Comparison of ENCODE assay signal across 11 cellular contexts in genomic region chr2:121595012-121595891, GRCh38. TPM values are rescaled to one million over a fixed set of nuclear protein-coding genes. Genes with fewer than 3 reads are reported as not detected.
DNase-seq lines count a peak whose midpoint lies in the region; ATAC-seq and TF ChIP-seq lines count a peak whose summit lies in the region.
"Had no signal": no experiment of that assay in that cellular context is flagged by ENCODE, and none has a peak within 500 bp of the region (broad histone marks: within the 10 kb centered on the region; RNA-seq: fewer than 3 reads in every experiment).

No MANE protein-coding gene starts in this region.

- 40% methylated on average over 6 of the region's 6 CpGs for WGBS in right lobe of liver (ENCODE audit: insufficient coverage, low coverage, low lambda C conversion rate, missing lambda C conversion rate)

- no peak for DNase-seq in CD14-positive monocyte (ENCODE audit: low spot score)
- DNase-seq in right lobe of liver, result no peak
- no peak for DNase-seq in epidermal melanocyte (ENCODE audit: insufficient read length, low spot score)
- DNase-seq in A172 (ENCODE audit: low spot score), result no peak
- DNase-seq in NCI-H2227 (lab: John Stamatoyannopoulos, UW; ENCODE audit: unreplicated experiment), result no peak
- DNase-seq in colonic mucosa, result no peak
- DNase-seq: DND-41, occipital lobe had no signal

- H3K4me3 ChIP-seq in SU-DHL-6 (ENCODE audit: insufficient read depth, low read length, poor library complexity, severe bottlenecking) (no peak overlapping the region), right lobe of liver (no peak overlapping the region), colonic mucosa (no peak overlapping the region)

- 0 out of 2 replicates have a peak, but pooled peaks cover 2% of the 10 kb centered on the region for H4K20me1 ChIP-seq in SU-DHL-6 (ENCODE audit: low read depth, low read length)

- H3K4me1 ChIP-seq in right lobe of liver, result peaks cover 0 to 38% (median 15%) of the 10 kb centered on the region in 4 donors
- H3K4me1 ChIP-seq in colonic mucosa, result no peaks in the 10 kb centered on the region

- H3K4me3 Mint-ChIP-seq in CD14-positive monocyte, result no peak overlapping the region

- peak; percentile 44 for ATAC-seq in GM18909 (IDR thresholded peaks at IDR 0.05; ENCODE audit: poor library complexity, unreplicated experiment)
- ATAC-seq in right lobe of liver, result peak; percentile 18 to 62 (median 39)

- H3K27ac ChIP-seq in SU-DHL-6 (ENCODE audit: low read depth, low read length), result peak overlapping the region; percentile 74; the same call in 1 of the 2 replicates
- peak overlapping the region in 1 of 3 donors; percentile 24 for H3K27ac ChIP-seq in right lobe of liver
- H3K27ac ChIP-seq in colonic mucosa, result no peak overlapping the region

- peak overlapping the region; percentile 91 to 95 (median 95) for H3K27ac Mint-ChIP-seq in CD14-positive monocyte

- TF ChIP-seq POLR2A in right lobe of liver (IDR thresholded peaks at IDR 0.05), result no peak

- H3K27me3 Mint-ChIP-seq in CD14-positive monocyte (ENCODE audit: low read depth in 3 of 3), result peaks cover 0 to 2% (median 0%) of the 10 kb centered on the region in 3 donors

- no peaks in the 10 kb centered on the region for H3K9me2 ChIP-seq in SU-DHL-6 (replicated peaks; ENCODE audit: insufficient read depth, low read length)

- no peaks in the 10 kb centered on the region for H3K27me3 ChIP-seq in SU-DHL-6 (ENCODE audit: low read length)
- H3K27me3 ChIP-seq in right lobe of liver, result no peaks in the 10 kb centered on the region
- H3K27me3 ChIP-seq in colonic mucosa, result no peaks in the 10 kb centered on the region

- peaks cover 0 to 4% (median 0%) of the 10 kb centered on the region in 7 donors for H3K9me3 Mint-ChIP-seq in CD14-positive monocyte
- H3K9me3 Mint-ChIP-seq: T-helper 1 cell treated with Interleukin-12 subunit alpha and Interleukin-12 subunit beta and Interleukin-4 antibody, amounts not matched to agents 30 μg/mL and 1 μg/mL, for 36 hours had no signal

- H3K9ac ChIP-seq in SU-DHL-6 (ENCODE audit: low read length) (peak overlapping the region; percentile 46; the same call in 1 of the 2 replicates), colonic mucosa (ENCODE audit: low read depth in 2 of 2, low read length in 2 of 2) (no peak overlapping the region)

- TF ChIP-seq CTCF in CD14-positive monocyte (IDR thresholded peaks at IDR 0.05) (no peak), SU-DHL-6 (IDR thresholded peaks at IDR 0.05; ENCODE audit: insufficient read depth, low read length, poor library complexity, severe bottlenecking) (no peak), right lobe of liver (IDR thresholded peaks at IDR 0.05) (no peak), colonic mucosa (IDR thresholded peaks at IDR 0.05) (no peak)

- H3K9me3 ChIP-seq in SU-DHL-6 (ENCODE audit: insufficient read depth, low read length) (no peaks in the 10 kb centered on the region), right lobe of liver (no peaks in the 10 kb centered on the region), colonic mucosa (no peaks in the 10 kb centered on the region)

- peak overlapping the region; percentile 67 for H3K4me2 ChIP-seq in SU-DHL-6 (ENCODE audit: low read depth, low read length, poor library complexity, severe bottlenecking)

- H2AFZ ChIP-seq in SU-DHL-6 (ENCODE audit: low read depth, low read length, severe bottlenecking), result no peak overlapping the region

- H3K36me3 ChIP-seq in SU-DHL-6 (ENCODE audit: low read length) (no peaks in the 10 kb centered on the region), right lobe of liver (no peaks in the 10 kb centered on the region), colonic mucosa (no peaks in the 10 kb centered on the region)

- H3K36me3 Mint-ChIP-seq in CD14-positive monocyte, result no peaks in the 10 kb centered on the region

- intact Hi-C loops in CD14-positive monocyte (cut with micrococcal nuclease) (loop anchor here in 1 of 2 donors (5.0 kb wide), 2 partner anchors 52 to 63 kb away; partner anchors contain the start of genes CLASP1 and RNU4ATAC), right lobe of liver (cut with DNase I) (no loop called here), colonic mucosa (cut with DNase I) (loop anchor here (5.0 kb wide), 1 partner anchor 122 kb away; no protein-coding TSS in a partner anchor)

- H3K4me1 Mint-ChIP-seq in CD14-positive monocyte, result peaks cover 29% of the 10 kb centered on the region

- H3F3A ChIP-seq in SU-DHL-6 (ENCODE audit: insufficient read depth), result peaks cover 11% of the 10 kb centered on the region; the same call in 1 of the 2 replicates

- peaks cover 67% of the 10 kb centered on the region for H3K79me2 ChIP-seq in SU-DHL-6 (ENCODE audit: insufficient read depth, low read length)

RNA-seq across cellular contexts. Expression of gene CLASP1, which starts 54.0 kb away (rescaled TPM):
- polyA plus RNA-seq in CD14-positive monocyte, result 1 to 10 TPM; 4.8 to 7.6 TPM
- total RNA-seq in right lobe of liver (10 to 100 TPM; 19.7 to 32.4 (median 24.1) TPM), colonic mucosa (10 to 100 TPM; 30.3 to 32.3 TPM)
- total RNA-seq in A172 (2014; rRNA removed; shearing (Covaris generic)), result 36.6 and 40.6 TPM in 2 replicates
